9 cellular contexts compared by ENCODE assay signal in genomic region chr5:64505769-64506566, GRCh38. TPM values are rescaled to one million over a fixed set of nuclear protein-coding genes. Genes with fewer than 3 reads are reported as not detected.
DNase-seq lines count a peak whose midpoint lies in the region; ATAC-seq and TF ChIP-seq lines count a peak whose summit lies in the region.
"Had no signal": no experiment of that assay in that cellular context is flagged by ENCODE, and none has a peak within 500 bp of the region (broad histone marks: within the 10 kb centered on the region; RNA-seq: fewer than 3 reads in every experiment).

RGS7BP (plus strand) TSS chr5:64506015; CDS start chr5:64506625, 610 bp downstream.

- WGBS in esophagus muscularis mucosa, result 7% methylated on average over 14 of the region's 53 CpGs
- 1% methylated on average over 53 of the region's 53 CpGs for WGBS in aorta, 2 donors

- peak in 1 of 3 experiments; percentile 7 for TF ChIP-seq CTCF in esophagus muscularis mucosa (IDR thresholded peaks at IDR 0.05)
- TF ChIP-seq CTCF in mucosa of descending colon (IDR thresholded peaks at IDR 0.05), result no peak

- H3K4me1 ChIP-seq in esophagus muscularis mucosa, result peaks cover 3 to 30% (median 25%) of the 10 kb centered on the region in 4 donors
- no peaks in the 10 kb centered on the region for H3K4me1 ChIP-seq in mucosa of descending colon (ENCODE audit: low read depth)
- peaks cover 0 to 3% of the 10 kb centered on the region in 2 donors for H3K4me1 ChIP-seq in aorta (ENCODE audit: control insufficient read depth in 1 of 2, insufficient read depth in 2 of 2, low read length in 2 of 2)

- peak; percentile 47 for ATAC-seq in mucosa of descending colon
- peak; percentile 93 for ATAC-seq in aorta (ENCODE audit: low FRiP score)
- no peak for ATAC-seq in HG02840 (IDR thresholded peaks at IDR 0.05; ENCODE audit: low FRiP score, unreplicated experiment)
- no peak for ATAC-seq in HG02763 (IDR thresholded peaks at IDR 0.05; ENCODE audit: unreplicated experiment)

- TF ChIP-seq EP300 in esophagus muscularis mucosa (IDR thresholded peaks at IDR 0.05), result no peak

- TF ChIP-seq POLR2A in esophagus muscularis mucosa (IDR thresholded peaks at IDR 0.05; ENCODE audit: low read depth), result no peak

- H3K36me3 ChIP-seq in esophagus muscularis mucosa (no peaks in the 10 kb centered on the region), mucosa of descending colon (ENCODE audit: low read depth) (no peaks in the 10 kb centered on the region), aorta (ENCODE audit: control insufficient read depth in 1 of 2, insufficient read depth in 2 of 2, low read length in 1 of 2) (no peaks in the 10 kb centered on the region)

- peak within 1 kb of the TSS in 3 of 4 donors; percentile 25 to 54 (median 51) for H3K27ac ChIP-seq in esophagus muscularis mucosa (replicated peaks in 1 of 4)
- H3K27ac ChIP-seq in aorta (ENCODE audit: low read depth in 1 of 2, low read length in 2 of 2), result no peak within 1 kb of the TSS

- peak within 1 kb of the TSS; percentile 53 to 65 (median 56) for H3K4me3 ChIP-seq in esophagus muscularis mucosa
- no peak within 1 kb of the TSS for H3K4me3 ChIP-seq in mucosa of descending colon
- peak within 1 kb of the TSS; percentile 15 to 65 for H3K4me3 ChIP-seq in aorta (ENCODE audit: low read length in 2 of 2)

- H3K9me3 ChIP-seq in esophagus muscularis mucosa (no peaks in the 10 kb centered on the region), mucosa of descending colon (no peaks in the 10 kb centered on the region), aorta (ENCODE audit: control insufficient read depth, low read length) (no peaks in the 10 kb centered on the region)

- DNase-seq in activated T-cell treated with anti-CD3 and anti-CD28 coated beads for 48 hours (ENCODE audit: low read depth), result peak; percentile 4
- DNase-seq in activated T-cell treated with anti-CD3 and anti-CD28 coated beads for 4 hours, result no peak
- peak; percentile 20 for DNase-seq in NCI-H748 treated with DMSO at 0.1 percent for 48 hours (lab: John Stamatoyannopoulos, UW)
- no peak for DNase-seq in esophagus muscularis mucosa (ENCODE audit: extremely low spot score)
- peak in 2 of 3 donors; percentile 4 to 16 for DNase-seq in mucosa of descending colon
- peak; percentile 56 to 85 for DNase-seq in aorta
- DNase-seq: DND-41 had no signal

- intact Hi-C loops in esophagus muscularis mucosa (cut with DNase I) (no loop called here), mucosa of descending colon (cut with DNase I, micrococcal nuclease) (no loop called here), aorta (cut with DNase I) (loop anchor here (2.0 to 10.0 kb wide), 6 partner anchors 81 to 351 kb away; partner anchors contain the start of gene RNF180 (in 1 of the 2))

- H3K27me3 ChIP-seq in esophagus muscularis mucosa, result peaks cover 0 to 16% (median 0%) of the 10 kb centered on the region in 4 donors
- no peaks in the 10 kb centered on the region for H3K27me3 ChIP-seq in aorta (ENCODE audit: control insufficient read depth in 1 of 2, insufficient read depth in 2 of 2, low read length in 1 of 2)

RNA-seq across cellular contexts. Expression of gene RGS7BP, which starts in this region (rescaled TPM):
- 1 to 10 TPM; 1.2 to 4.7 (median 4.1) TPM for total RNA-seq in esophagus muscularis mucosa
- 1 to 10 TPM in 1 of 3 donors, under 1 TPM in 2; 0.38 to 1.6 (median 0.63) TPM for total RNA-seq in mucosa of descending colon
- 10 to 100 TPM in 1 of 2 donors, 1 to 10 TPM in 1; 6.8 to 27.3 TPM for total RNA-seq in aorta
- polyA plus RNA-seq in aorta, result 1 to 10 TPM in 1 of 2 donors, under 1 TPM in 1; 0.92 to 3.5 TPM

Comparison
In these comparisons a context has a peak if more than half of its experiments do, and no peak if none do; other contexts are left out.
1. DNase-seq: peak in activated T-cell treated with anti-CD3 and anti-CD28 coated beads for 48 hours (single experiment), NCI-H748 treated with DMSO at 0.1 percent for 48 hours (single experiment), mucosa of descending colon (2 of 3) and aorta (2 of 2); none in activated T-cell treated with anti-CD3 and anti-CD28 coated beads for 4 hours (single experiment) and esophagus muscularis mucosa (single experiment).
2. H3K27ac ChIP-seq: peak in esophagus muscularis mucosa (3 of 4); none in aorta (0 of 2).
3. ATAC-seq: peak in mucosa of descending colon (single experiment) and aorta (single experiment); none in HG02840 (single experiment) and HG02763 (single experiment).
4. intact Hi-C loops: an anchor here in aorta (2.0 to 10.0 kb wide); none called in esophagus muscularis mucosa and mucosa of descending colon.